Comparison of ENCODE assay signal across 14 cellular contexts in the genomic region with DNA sequence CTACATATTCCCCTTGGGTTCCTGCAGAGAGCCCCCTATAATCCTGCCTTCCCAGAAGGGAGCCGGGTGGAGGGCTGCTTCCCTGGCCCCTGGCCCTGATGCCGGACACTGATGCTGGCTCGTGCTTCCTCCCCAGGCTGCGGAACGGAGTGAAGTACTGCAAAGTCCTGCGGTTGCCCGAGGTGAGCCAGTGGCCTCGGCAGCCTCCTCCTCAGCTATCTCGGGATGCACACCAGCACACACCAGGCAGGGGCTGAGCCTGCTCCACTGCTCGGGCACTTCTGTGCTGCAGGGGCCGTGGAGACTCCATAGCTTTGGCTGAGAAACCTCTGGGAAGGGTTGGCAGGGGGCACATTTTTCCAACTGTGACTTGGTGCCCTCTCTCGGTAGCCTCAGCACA. TPM values are rescaled to one million over a fixed set of nuclear protein-coding genes. Genes with fewer than 3 reads are reported as not detected.
DNase-seq lines count a peak whose midpoint lies in the region; ATAC-seq and TF ChIP-seq lines count a peak whose summit lies in the region.
"Had no signal": no experiment of that assay in that cellular context is flagged by ENCODE, and none has a peak within 500 bp of the region (broad histone marks: within the 10 kb centered on the region; RNA-seq: fewer than 3 reads in every experiment).

No MANE protein-coding gene starts in this region.

- H3K27me3 ChIP-seq in DND-41 (ENCODE audit: insufficient read depth, low read length, poor library complexity) (no peaks in the 10 kb centered on the region), osteoblast (ENCODE audit: insufficient read depth, low read length) (no peaks in the 10 kb centered on the region)
- H3K27me3 ChIP-seq in effector memory CD4-positive, alpha-beta T cell (replicated peaks; ENCODE audit: control insufficient read depth, insufficient read depth, low read length, poor library complexity, severe bottlenecking): no peaks in the 10 kb centered on the region

- H3K36me3 ChIP-seq in DND-41 (ENCODE audit: insufficient read depth, low read length): peaks cover 40% of the 10 kb centered on the region
- H3K36me3 ChIP-seq in effector memory CD4-positive, alpha-beta T cell (ENCODE audit: control insufficient read depth, insufficient read depth, low read length): peaks cover 30% of the 10 kb centered on the region
- peaks cover 41% of the 10 kb centered on the region for H3K36me3 ChIP-seq in osteoblast (ENCODE audit: insufficient read depth, low read length)

- no peak for ATAC-seq in activated CD8-positive, alpha-beta memory T cell treated with anti-CD3 and anti-CD28 coated beads, Interleukin-2, amount 10 ng/mL, durations not matched to agents 7 days and 5 days
- ATAC-seq in DND-41 (ENCODE audit: insufficient read depth, low read depth) (0 out of 3 replicates have a peak, but pooled peaks have one; percentile 13), HG03139 (IDR thresholded peaks at IDR 0.05; ENCODE audit: unreplicated experiment) (no peak)

- H3K9me3 ChIP-seq in DND-41 (ENCODE audit: insufficient read depth, low read length, severe bottlenecking): no peaks in the 10 kb centered on the region
- no peaks in the 10 kb centered on the region for H3K9me3 ChIP-seq in effector memory CD4-positive, alpha-beta T cell (ENCODE audit: control insufficient read depth, low read length)
- H3K9me3 ChIP-seq in osteoblast (ENCODE audit: low read depth, low read length): no peaks in the 10 kb centered on the region

- H3K79me2 ChIP-seq in DND-41 (ENCODE audit: insufficient read depth, low read length) (no peaks in the 10 kb centered on the region), osteoblast (ENCODE audit: insufficient read depth, low read length) (no peaks in the 10 kb centered on the region)

- TF ChIP-seq CTCF in DND-41 (IDR thresholded peaks at IDR 0.05; ENCODE audit: borderline replicate concordance, extremely low read depth, low read length, poor library complexity, severe bottlenecking): no peak
- no peak for TF ChIP-seq CTCF in osteoblast (IDR thresholded peaks at IDR 0.05; ENCODE audit: extremely low read depth, low read depth, low read length)
- no peak for TF ChIP-seq CTCF in coronary artery (IDR thresholded peaks at IDR 0.05)

- H3K4me2 ChIP-seq in DND-41 (ENCODE audit: insufficient read depth, low read length) (no peak overlapping the region), osteoblast (ENCODE audit: insufficient read depth, low read length) (no peak overlapping the region)

- no peak overlapping the region for H3K9ac ChIP-seq in DND-41 (ENCODE audit: low read depth, low read length)

- CTCF ChIA-PET in activated CD8-positive, alpha-beta memory T cell treated with anti-CD3 and anti-CD28 coated beads, Interleukin-2, amount 10 ng/mL, durations not matched to agents 7 days and 5 days (lab: Charles Lee): interaction anchor here (1.0 kb wide), 1 partner anchor 13 kb away, joined by 4 read pairs; no protein-coding TSS in a partner anchor

- no peaks in the 10 kb centered on the region for H3K27me3 Mint-ChIP-seq in activated CD8-positive, alpha-beta memory T cell treated with anti-CD3 and anti-CD28 coated beads, Interleukin-2, amount 10 ng/mL, durations not matched to agents 7 days and 5 days

- H4K20me1 ChIP-seq in DND-41 (ENCODE audit: insufficient read depth, low read length) (no peaks in the 10 kb centered on the region), osteoblast (ENCODE audit: insufficient read depth, low read length) (peaks cover 3% of the 10 kb centered on the region)

- peaks cover 72% of the 10 kb centered on the region for H3K4me1 Mint-ChIP-seq in activated CD8-positive, alpha-beta memory T cell treated with anti-CD3 and anti-CD28 coated beads, Interleukin-2, amount 10 ng/mL, durations not matched to agents 7 days and 5 days
- H3K4me1 Mint-ChIP-seq: CD14-positive monocyte had no signal

- peaks cover 56% of the 10 kb centered on the region for H3K36me3 Mint-ChIP-seq in activated CD8-positive, alpha-beta memory T cell treated with anti-CD3 and anti-CD28 coated beads, Interleukin-2, amount 10 ng/mL, durations not matched to agents 7 days and 5 days

- no peaks in the 10 kb centered on the region for H3K4me1 ChIP-seq in DND-41 (ENCODE audit: insufficient read depth, low read length)
- peaks cover 25% of the 10 kb centered on the region for H3K4me1 ChIP-seq in effector memory CD4-positive, alpha-beta T cell (ENCODE audit: control insufficient read depth, insufficient read depth, low read length, poor library complexity, severe bottlenecking)
- H3K4me1 ChIP-seq in osteoblast (ENCODE audit: insufficient read depth, low read length): no peaks in the 10 kb centered on the region

- peak overlapping the region; percentile 21 for H3K27ac Mint-ChIP-seq in activated CD8-positive, alpha-beta memory T cell treated with anti-CD3 and anti-CD28 coated beads, Interleukin-2, amount 10 ng/mL, durations not matched to agents 7 days and 5 days

- H3K4me3 ChIP-seq in DND-41 (ENCODE audit: low read depth in 1 of 2, low read length in 2 of 2) (no peak overlapping the region), osteoblast (ENCODE audit: insufficient read depth, low read length) (no peak overlapping the region), coronary artery (no peak overlapping the region)
- no peak overlapping the region for H3K4me3 ChIP-seq in effector memory CD4-positive, alpha-beta T cell (ENCODE audit: insufficient read depth, low read depth, low read length, poor library complexity, severe bottlenecking)

- no peaks in the 10 kb centered on the region for H3K9me3 Mint-ChIP-seq in activated CD8-positive, alpha-beta memory T cell treated with anti-CD3 and anti-CD28 coated beads, Interleukin-2, amount 10 ng/mL, durations not matched to agents 7 days and 5 days (ENCODE audit: low read depth)

- H3K4me3 Mint-ChIP-seq in activated CD8-positive, alpha-beta memory T cell treated with anti-CD3 and anti-CD28 coated beads, Interleukin-2, amount 10 ng/mL, durations not matched to agents 7 days and 5 days: no peak overlapping the region
- H3K4me3 Mint-ChIP-seq: CD14-positive monocyte had no signal

- no peak overlapping the region for H2AFZ ChIP-seq in DND-41 (ENCODE audit: low read depth, low read length)
- H2AFZ ChIP-seq in osteoblast (ENCODE audit: low read length): no peak overlapping the region

- no peak for DNase-seq in activated CD8-positive, alpha-beta memory T cell treated with anti-CD3 and anti-CD28 coated beads, Interleukin-2, amount 10 ng/mL, durations not matched to agents 7 days and 5 days
- DNase-seq in activated CD8-positive, alpha-beta memory T cell treated with anti-CD3 and anti-CD28 coated beads, Interleukin-2, amount 50 U/mL, for 48 hours: no peak
- DNase-seq in DND-41 (no peak), osteoblast (ENCODE audit: insufficient read length, low spot score, missing footprints) (peak; percentile 61), coronary artery (ENCODE audit: low spot score) (no peak), NCI-H146 treated with DMSO at 0.1 percent for 48 hours (lab: John Stamatoyannopoulos, UW; ENCODE audit: unreplicated experiment) (no peak)
- no peak for DNase-seq in effector memory CD4-positive, alpha-beta T cell
- DNase-seq: DMS79, MV-4-11, NCI-H1436, NCI-H2081 had no signal

- H3K27ac ChIP-seq in DND-41 (ENCODE audit: low read length): no peak overlapping the region
- H3K27ac ChIP-seq in effector memory CD4-positive, alpha-beta T cell (ENCODE audit: insufficient read depth, low read length, poor library complexity, severe bottlenecking): peak overlapping the region; percentile 14
- no peak overlapping the region for H3K27ac ChIP-seq in osteoblast (ENCODE audit: low read depth, low read length)
- H3K27ac ChIP-seq in coronary artery: no peak overlapping the region
- H3K27ac ChIP-seq: RWPE1 had no signal

RNA-seq across cellular contexts. Expression of a gene that starts 38.3 kb away (rescaled TPM):
- total RNA-seq in activated CD8-positive, alpha-beta memory T cell treated with anti-CD3 and anti-CD28 coated beads, Interleukin-2, amount 10 ng/mL, durations not matched to agents 7 days and 5 days: 100 to 1,000 TPM; 114 to 155 TPM
- total RNA-seq in osteoblast: 9.1 and 10.5 TPM in 2 replicates

RNA-seq across cellular contexts. Expression of a gene that starts 38.5 kb away (rescaled TPM):
- 10 to 100 TPM; 77.7 to 90.2 TPM for total RNA-seq in activated CD8-positive, alpha-beta memory T cell treated with anti-CD3 and anti-CD28 coated beads, Interleukin-2, amount 10 ng/mL, durations not matched to agents 7 days and 5 days
- 30.8 and 41.0 TPM in 2 replicates for total RNA-seq in osteoblast

RNA-seq across cellular contexts. Expression of a gene that starts 49.6 kb away (rescaled TPM):
- 10 to 100 TPM; 56.1 to 69.6 TPM for total RNA-seq in activated CD8-positive, alpha-beta memory T cell treated with anti-CD3 and anti-CD28 coated beads, Interleukin-2, amount 10 ng/mL, durations not matched to agents 7 days and 5 days
- total RNA-seq in osteoblast: 52.1 and 52.5 TPM in 2 replicates

Comparison
In these comparisons a context has a peak if more than half of its experiments do, and no peak if none do; other contexts are left out.
1. RNA of a gene that starts 38.3 kb away (total RNA-seq): 114 to 155 TPM in activated CD8-positive, alpha-beta memory T cell treated with anti-CD3 and anti-CD28 coated beads, Interleukin-2, amount 10 ng/mL, durations not matched to agents 7 days and 5 days; 9.1 to 10.5 TPM in osteoblast; every median in the first group is over 10 times any median in the second.